In genomic region chr14:36582011-36582873, GRCh38 we compare ENCODE assay signal across 9 cellular contexts. TPM values are rescaled to one million over a fixed set of nuclear protein-coding genes. Genes with fewer than 3 reads are reported as not detected.
DNase-seq lines count a peak whose midpoint lies in the region; TF ChIP-seq lines count a peak whose summit lies in the region.
"Had no signal": no experiment of that assay in that cellular context is flagged by ENCODE, and none has a peak within 500 bp of the region (broad histone marks: within the 10 kb centered on the region; RNA-seq: fewer than 3 reads in every experiment).

TSS of gene NKX2-8 (minus strand) at chr14:36582614. CDS start at chr14:36582389, 225 bp downstream.

- H3K9ac ChIP-seq in endodermal cell (ENCODE audit: extremely low read depth, low read length, poor library complexity, severe bottlenecking): no peak within 1 kb of the TSS

- H3K9me3 ChIP-seq in endodermal cell (ENCODE audit: control insufficient read depth, low read length): no peaks in the 10 kb centered on the region

- TF ChIP-seq CTCF in endodermal cell (conservative IDR thresholded peaks at IDR 0.05) (no peak), neural crest cell (conservative IDR thresholded peaks at IDR 0.05) (no peak)

- peaks cover 99% of the 10 kb centered on the region for H3K27me3 ChIP-seq in endodermal cell (ENCODE audit: control insufficient read depth, insufficient read depth, low read length, poor library complexity, severe bottlenecking)

- H3K4me1 ChIP-seq in endodermal cell (ENCODE audit: control insufficient read depth, insufficient read depth, low read length): peaks cover 4% of the 10 kb centered on the region

- H3K4me1 Mint-ChIP-seq in endodermal cell (peaks cover 20% of the 10 kb centered on the region), neural crest cell (peaks cover 9% of the 10 kb centered on the region)

- no peaks in the 10 kb centered on the region for H3K36me3 ChIP-seq in endodermal cell (ENCODE audit: control insufficient read depth, insufficient read depth, low read length)

- H3K36me3 Mint-ChIP-seq in endodermal cell (ENCODE audit: low read depth): no peaks in the 10 kb centered on the region
- no peaks in the 10 kb centered on the region for H3K36me3 Mint-ChIP-seq in neural crest cell (ENCODE audit: low read depth)

- H3K4me3 Mint-ChIP-seq in endodermal cell: peak within 1 kb of the TSS; percentile 52
- peak within 1 kb of the TSS; percentile 72 for H3K4me3 Mint-ChIP-seq in neural crest cell

- peak; percentile 80 for DNase-seq in COLO668 (lab: John Stamatoyannopoulos, UW; ENCODE audit: unreplicated experiment)
- DNase-seq in HuH-7.5 (ENCODE audit: low spot score): peak; percentile 39
- peak; percentile 85 for DNase-seq in endodermal cell
- DNase-seq in neural crest cell (ENCODE audit: low read depth, low spot score): no peak
- DNase-seq in NCI-H1694 (lab: John Stamatoyannopoulos, UW): no peak
- DNase-seq in SKM-1 (lab: John Stamatoyannopoulos, UW; ENCODE audit: unreplicated experiment): no peak
- DNase-seq in activated T-cell treated with anti-CD3 and anti-CD28 coated beads, Interleukin-2, amount 50 U/mL, for 1 hour: no peak
- no peak for DNase-seq in midbrain (lab: John Stamatoyannopoulos, UW)
- DNase-seq: Karpas-422 had no signal

- no peak within 1 kb of the TSS for H3K27ac Mint-ChIP-seq in endodermal cell
- no peak within 1 kb of the TSS for H3K27ac Mint-ChIP-seq in neural crest cell (ENCODE audit: unreplicated experiment)

- H3K9me3 Mint-ChIP-seq in endodermal cell (no peaks in the 10 kb centered on the region), neural crest cell (no peaks in the 10 kb centered on the region)

- 3 to 8% methylated on average over 7 to 59 of the region's 62 CpGs for WGBS in endodermal cell (ENCODE audit: insufficient coverage in 1 of 2, insufficient read length in 1 of 2), 2 experiments

- peak within 1 kb of the TSS; percentile 56 for H3K4me3 ChIP-seq in endodermal cell (ENCODE audit: low read length)

- H3K27me3 Mint-ChIP-seq in endodermal cell (ENCODE audit: insufficient read depth) (peaks cover 59% of the 10 kb centered on the region), neural crest cell (ENCODE audit: low read depth) (peaks cover 60% of the 10 kb centered on the region)

- no peak within 1 kb of the TSS for H3K27ac ChIP-seq in endodermal cell (ENCODE audit: low read depth, low read length)

RNA-seq across cellular contexts. Expression of gene NKX2-8, which starts in this region (rescaled TPM):
- total RNA-seq in endodermal cell (under 1 TPM in 1 of 2 donors, not detected in 1; 0.77 TPM), neural crest cell (not detected in 2 replicates)
- 0.18 TPM for polyA plus RNA-seq in endodermal cell (2013, experiment 1 of 2)
- not detected for polyA plus RNA-seq in endodermal cell (2013, experiment 2 of 2)

Comparison
In these comparisons a context has a peak if more than half of its experiments do, and no peak if none do; other contexts are left out.
1. Peak in DNase-seq and H3K4me3 ChIP-seq in endodermal cell; RNA of the gene not detected or under 1 TPM.
2. DNase-seq: peak in COLO668 (single experiment) and HuH-7.5 (single experiment); none in neural crest cell (single experiment), NCI-H1694 (single experiment), SKM-1 (single experiment), activated T-cell treated with anti-CD3 and anti-CD28 coated beads, Interleukin-2, amount 50 U/mL, for 1 hour (single experiment) and midbrain (single experiment).